9 cellular contexts compared by ENCODE assay signal in genomic region chr4:150126201-150126879, GRCh38. TPM values are rescaled to one million over a fixed set of nuclear protein-coding genes. Genes with fewer than 3 reads are reported as not detected.
DNase-seq lines count a peak whose midpoint lies in the region; ATAC-seq and TF ChIP-seq lines count a peak whose summit lies in the region.
"Had no signal": no experiment of that assay in that cellular context is flagged by ENCODE, and none has a peak within 500 bp of the region (broad histone marks: within the 10 kb centered on the region; RNA-seq: fewer than 3 reads in every experiment).

No MANE protein-coding gene starts in this region.

- H3K4me1 Mint-ChIP-seq in IgD-negative memory B cell = peaks cover 13 to 28% (median 18%) of the 10 kb centered on the region in 3 donors
- peaks cover 28 to 38% of the 10 kb centered on the region in 2 donors for H3K4me1 Mint-ChIP-seq in stimulated activated naive B cell treated with anti-CD40 and anti-IgM and Interleukin-4, amounts not matched to agents 10 μg/mL and 1 μg/mL and 100 μg/mL, for 72 hours

- no peak overlapping the region for H3K27ac ChIP-seq in body of pancreas
- H3K27ac ChIP-seq: HL-60 had no signal

- intact Hi-C loops in body of pancreas (cut with DNase I) = no loop called here

- H3K4me1 ChIP-seq in body of pancreas = peaks cover 8% of the 10 kb centered on the region

- H3K4me3 Mint-ChIP-seq in IgD-negative memory B cell = peak overlapping the region; percentile 18 to 76 (median 36)
- H3K4me3 Mint-ChIP-seq in stimulated activated naive B cell treated with anti-CD40 and anti-IgM and Interleukin-4, amounts not matched to agents 10 μg/mL and 1 μg/mL and 100 μg/mL, for 72 hours = peak overlapping the region; percentile 64 to 72
- H3K4me3 Mint-ChIP-seq: mesothelial cell of epicardium had no signal

- H3K36me3 ChIP-seq in body of pancreas (replicated peaks in 1 of 2; ENCODE audit: insufficient read depth in 1 of 2, low read depth in 2 of 2) = no peaks in the 10 kb centered on the region

- no peaks in the 10 kb centered on the region for H3K27me3 ChIP-seq in body of pancreas

- no peaks in the 10 kb centered on the region for H3K36me3 Mint-ChIP-seq in IgD-negative memory B cell
- peaks cover 8 to 15% of the 10 kb centered on the region in 2 donors for H3K36me3 Mint-ChIP-seq in stimulated activated naive B cell treated with anti-CD40 and anti-IgM and Interleukin-4, amounts not matched to agents 10 μg/mL and 1 μg/mL and 100 μg/mL, for 72 hours

- TF ChIP-seq CTCF in GM20000 (IDR thresholded peaks at IDR 0.05; ENCODE audit: extremely low read depth, missing control alignments) (no peak), body of pancreas (IDR thresholded peaks at IDR 0.05) (no peak)

- WGBS in body of pancreas, 2 donors = 65 to 76% methylated on average over 3 of the region's 3 CpGs

- TF ChIP-seq POLR2A in body of pancreas (IDR thresholded peaks at IDR 0.05) = no peak

- peaks cover 6% of the 10 kb centered on the region for H3K27me3 Mint-ChIP-seq in IgD-negative memory B cell
- H3K27me3 Mint-ChIP-seq in stimulated activated naive B cell treated with anti-CD40 and anti-IgM and Interleukin-4, amounts not matched to agents 10 μg/mL and 1 μg/mL and 100 μg/mL, for 72 hours = peaks cover 7 to 18% of the 10 kb centered on the region in 2 donors

- H3K9me3 Mint-ChIP-seq in IgD-negative memory B cell = peaks cover 0 to 3% (median 2%) of the 10 kb centered on the region in 3 donors
- H3K9me3 Mint-ChIP-seq in stimulated activated naive B cell treated with anti-CD40 and anti-IgM and Interleukin-4, amounts not matched to agents 10 μg/mL and 1 μg/mL and 100 μg/mL, for 72 hours = peaks cover 7 to 11% of the 10 kb centered on the region in 2 donors

- H3K9me3 ChIP-seq in body of pancreas = no peaks in the 10 kb centered on the region

- DNase-seq in GM20000 (ENCODE audit: low spot score) = peak; percentile 36
- peak in 1 of 4 donors; percentile 10 for DNase-seq in body of pancreas
- DNase-seq in stimulated activated naive B cell treated with anti-CD40 and anti-IgM and Interleukin-4, amounts not matched to agents 10 μg/mL and 1 μg/mL and 100 μg/mL, for 72 hours = no peak
- no peak for DNase-seq in NCI-H2171 treated with DMSO at 0.1 percent for 48 hours (lab: John Stamatoyannopoulos, UW)
- no peak for DNase-seq in activated CD8-positive, alpha-beta memory T cell treated with anti-CD3 and anti-CD28 coated beads for 24 hours
- DNase-seq in HK-2 (ENCODE audit: unreplicated experiment) = no peak

- no peak overlapping the region for H3K4me3 ChIP-seq in body of pancreas

- peak overlapping the region in 1 of 3 donors; percentile 3 for H3K27ac Mint-ChIP-seq in IgD-negative memory B cell
- H3K27ac Mint-ChIP-seq in stimulated activated naive B cell treated with anti-CD40 and anti-IgM and Interleukin-4, amounts not matched to agents 10 μg/mL and 1 μg/mL and 100 μg/mL, for 72 hours = peak overlapping the region; percentile 75
- H3K27ac Mint-ChIP-seq: mesothelial cell of epicardium had no signal

- peak; percentile 27 for ATAC-seq in body of pancreas
- peak; percentile 78 to 86 for ATAC-seq in stimulated activated naive B cell treated with anti-CD40 and anti-IgM and Interleukin-4, amounts not matched to agents 10 μg/mL and 1 μg/mL and 100 μg/mL, for 72 hours (replicated peaks)

RNA-seq across cellular contexts. Expression of gene DCLK2, which starts 48.1 kb away (rescaled TPM):
- polyA plus RNA-seq in IgD-negative memory B cell = 2.3 TPM
- total RNA-seq in body of pancreas = 1 to 10 TPM; 3.6 to 4.6 TPM
